10 cellular contexts compared by ENCODE assay signal in genomic region chr15:78930577-78931388, GRCh38. TPM values are rescaled to one million over a fixed set of nuclear protein-coding genes. Genes with fewer than 3 reads are reported as not detected.
A peak's percentile ranks its signal among the peaks of the same experiment; 100 is the strongest.
DNase-seq lines count a peak whose midpoint lies in the region; ATAC-seq and TF ChIP-seq lines count a peak whose summit lies in the region.
"Had no signal": no experiment of that assay in that cellular context is flagged by ENCODE, and none has a peak within 500 bp of the region (broad histone marks: within the 10 kb centered on the region; RNA-seq: fewer than 3 reads in every experiment).

No MANE protein-coding gene starts in this region.

- peak; percentile 19 for TF ChIP-seq POLR2A in GM15510 (IDR thresholded peaks at IDR 0.05; ENCODE audit: borderline replicate concordance, extremely low read depth, insufficient read length)

- H3K9me3 ChIP-seq in skeletal muscle satellite cell (replicated peaks; ENCODE audit: low read length), result no peaks in the 10 kb centered on the region

- no peak overlapping the region for H3K9ac ChIP-seq in skeletal muscle satellite cell (ENCODE audit: low read depth, low read length)

- H3K4me1 ChIP-seq in skeletal muscle satellite cell (ENCODE audit: control insufficient read depth, insufficient read depth, low read length), result peaks cover 12% of the 10 kb centered on the region

- peak overlapping the region; percentile 26 for H3K4me2 ChIP-seq in skeletal muscle satellite cell (ENCODE audit: low read length)

- DNase-seq in RPMI7951 (ENCODE audit: low read depth) (peak; percentile 95), fibroblast of peridontal ligament (ENCODE audit: extremely low read depth) (peak; percentile 70), superior temporal gyrus (ENCODE audit: extremely low spot score) (no peak)
- no peak for DNase-seq in activated effector memory CD4-positive, alpha-beta T cell treated with anti-CD3 and anti-CD28 coated beads, Interleukin-2, amount 50 U/mL, for 16 hours
- DNase-seq: activated CD4-positive, alpha-beta T cell treated with anti-CD3 and anti-CD28 coated beads, Interleukin-2, amount 10 ng/mL, durations not matched to agents 7 days and 5 days; hippocampal formation had no signal

- no peak overlapping the region for H3K4me3 ChIP-seq in skeletal muscle satellite cell (ENCODE audit: low read length)

- peaks cover 30% of the 10 kb centered on the region for H3K27me3 ChIP-seq in skeletal muscle satellite cell (ENCODE audit: control insufficient read depth, insufficient read depth, low read length)

- peaks cover 9% of the 10 kb centered on the region for H3K36me3 ChIP-seq in skeletal muscle satellite cell (ENCODE audit: insufficient read depth, low read length)

- ATAC-seq in HG03378 (IDR thresholded peaks at IDR 0.05; ENCODE audit: unreplicated experiment) (no peak), HG03457 (IDR thresholded peaks at IDR 0.05; ENCODE audit: unreplicated experiment) (no peak)

RNA-seq across cellular contexts. Expression of gene CTSH, which starts 14.1 kb away (rescaled TPM):
- 41.1 and 57.9 TPM in 2 replicates for total RNA-seq in RPMI7951 (2014; rRNA removed; shearing (Covaris generic))
- total RNA-seq in skeletal muscle satellite cell (2012; rRNA removed), result 3.0 and 13.5 TPM in 2 replicates

RNA-seq across cellular contexts. Expression of gene MORF4L1, which starts 58.1 kb away (rescaled TPM):
- total RNA-seq in RPMI7951 (2014; rRNA removed; shearing (Covaris generic)), result 354 and 358 TPM in 2 replicates
- 234 and 284 TPM in 2 replicates for total RNA-seq in skeletal muscle satellite cell (2012; rRNA removed)

Comparison
In these comparisons a context has a peak if more than half of its experiments do, and no peak if none do; other contexts are left out.
1. DNase-seq: peak in RPMI7951 (single experiment) and fibroblast of peridontal ligament (single experiment); none in activated effector memory CD4-positive, alpha-beta T cell treated with anti-CD3 and anti-CD28 coated beads, Interleukin-2, amount 50 U/mL, for 16 hours (single experiment) and superior temporal gyrus (single experiment).